In genomic region chr22:41681616-41682015, GRCh38 we compare ENCODE assay signal across 9 cellular contexts. TPM values are rescaled to one million over a fixed set of nuclear protein-coding genes. Genes with fewer than 3 reads are reported as not detected.
DNase-seq lines count a peak whose midpoint lies in the region; ATAC-seq lines count a peak whose summit lies in the region.
"Had no signal": no experiment of that assay in that cellular context is flagged by ENCODE, and none has a peak within 500 bp of the region (broad histone marks: within the 10 kb centered on the region; RNA-seq: fewer than 3 reads in every experiment).

No MANE protein-coding gene starts in this region.

- H3K9me3 Mint-ChIP-seq in activated CD4-positive, alpha-beta T cell treated with anti-CD3 and anti-CD28 coated beads for 36 hours (ENCODE audit: low read depth): no peaks in the 10 kb centered on the region
- no peaks in the 10 kb centered on the region for H3K9me3 Mint-ChIP-seq in activated naive CD8-positive, alpha-beta T cell treated with anti-CD3 and anti-CD28 coated beads, Interleukin-2, amount 10 ng/mL, durations not matched to agents 7 days and 5 days
- no peaks in the 10 kb centered on the region for H3K9me3 Mint-ChIP-seq in immature natural killer cell
- no peaks in the 10 kb centered on the region for H3K9me3 Mint-ChIP-seq in stimulated activated naive CD8-positive, alpha-beta T cell treated with anti-CD3 and anti-CD28 coated beads, Interleukin-15, amount 100 ng/mL, for 72 hours

- peak; percentile 9 for ATAC-seq in activated CD4-positive, alpha-beta T cell treated with anti-CD3 and anti-CD28 coated beads for 36 hours
- no peak for ATAC-seq in activated naive CD8-positive, alpha-beta T cell treated with anti-CD3 and anti-CD28 coated beads, Interleukin-2, amount 10 ng/mL, durations not matched to agents 7 days and 5 days (ENCODE audit: low read depth)
- no peak for ATAC-seq in stimulated activated naive CD8-positive, alpha-beta T cell treated with anti-CD3 and anti-CD28 coated beads, Interleukin-15, amount 100 ng/mL, for 72 hours

- CTCF ChIA-PET in activated CD4-positive, alpha-beta T cell treated with anti-CD3 and anti-CD28 coated beads for 36 hours (lab: Charles Lee): interaction anchor here (0.7 to 1.5 kb wide), 3 partner anchors 14 to 327 kb away, joined by 3 to 5 read pairs (median 4); no protein-coding TSS in a partner anchor

- peak overlapping the region; percentile 19 for H3K27ac Mint-ChIP-seq in activated CD4-positive, alpha-beta T cell treated with anti-CD3 and anti-CD28 coated beads for 36 hours
- H3K27ac Mint-ChIP-seq in activated naive CD8-positive, alpha-beta T cell treated with anti-CD3 and anti-CD28 coated beads, Interleukin-2, amount 10 ng/mL, durations not matched to agents 7 days and 5 days: peak overlapping the region; percentile 96
- H3K27ac Mint-ChIP-seq in immature natural killer cell: peak overlapping the region; percentile 94 to 100 (median 98)
- peak overlapping the region; percentile 57 to 97 for H3K27ac Mint-ChIP-seq in stimulated activated naive CD8-positive, alpha-beta T cell treated with anti-CD3 and anti-CD28 coated beads, Interleukin-15, amount 100 ng/mL, for 72 hours

- peak; percentile 31 for DNase-seq in activated CD4-positive, alpha-beta T cell treated with anti-CD3 and anti-CD28 coated beads for 36 hours
- no peak for DNase-seq in activated CD4-positive, alpha-beta T cell treated with anti-CD3 and anti-CD28 coated beads for 1 hour
- no peak for DNase-seq in activated naive CD8-positive, alpha-beta T cell treated with anti-CD3 and anti-CD28 coated beads, Interleukin-2, amount 10 ng/mL, durations not matched to agents 7 days and 5 days
- peak in 1 of 3 donors; percentile 14 for DNase-seq in immature natural killer cell
- no peak for DNase-seq in stimulated activated naive CD8-positive, alpha-beta T cell treated with anti-CD3 and anti-CD28 coated beads, Interleukin-15, amount 100 ng/mL, for 72 hours
- no peak for DNase-seq in T-helper 9 cell
- no peak for DNase-seq in DMS153 treated with DMSO at 0.1 percent for 48 hours (lab: John Stamatoyannopoulos, UW; ENCODE audit: unreplicated experiment)
- DNase-seq in globus pallidus (ENCODE audit: low spot score): no peak

- peaks cover 38% of the 10 kb centered on the region for H3K36me3 Mint-ChIP-seq in activated CD4-positive, alpha-beta T cell treated with anti-CD3 and anti-CD28 coated beads for 36 hours (ENCODE audit: low read depth)
- H3K36me3 Mint-ChIP-seq in activated naive CD8-positive, alpha-beta T cell treated with anti-CD3 and anti-CD28 coated beads, Interleukin-2, amount 10 ng/mL, durations not matched to agents 7 days and 5 days: peaks cover 18% of the 10 kb centered on the region
- peaks cover 0 to 20% (median 18%) of the 10 kb centered on the region in 3 donors for H3K36me3 Mint-ChIP-seq in immature natural killer cell

- no peaks in the 10 kb centered on the region for H3K27me3 Mint-ChIP-seq in activated CD4-positive, alpha-beta T cell treated with anti-CD3 and anti-CD28 coated beads for 36 hours
- no peaks in the 10 kb centered on the region for H3K27me3 Mint-ChIP-seq in activated naive CD8-positive, alpha-beta T cell treated with anti-CD3 and anti-CD28 coated beads, Interleukin-2, amount 10 ng/mL, durations not matched to agents 7 days and 5 days
- H3K27me3 Mint-ChIP-seq in immature natural killer cell (ENCODE audit: low read depth in 3 of 3): peaks cover 0 to 6% (median 4%) of the 10 kb centered on the region in 3 donors
- no peaks in the 10 kb centered on the region for H3K27me3 Mint-ChIP-seq in stimulated activated naive CD8-positive, alpha-beta T cell treated with anti-CD3 and anti-CD28 coated beads, Interleukin-15, amount 100 ng/mL, for 72 hours

- peak overlapping the region; percentile 99 for H3K4me3 Mint-ChIP-seq in activated CD4-positive, alpha-beta T cell treated with anti-CD3 and anti-CD28 coated beads for 36 hours
- peak overlapping the region; percentile 94 for H3K4me3 Mint-ChIP-seq in activated naive CD8-positive, alpha-beta T cell treated with anti-CD3 and anti-CD28 coated beads, Interleukin-2, amount 10 ng/mL, durations not matched to agents 7 days and 5 days
- peak overlapping the region; percentile 96 to 100 (median 97) for H3K4me3 Mint-ChIP-seq in immature natural killer cell
- H3K4me3 Mint-ChIP-seq in stimulated activated naive CD8-positive, alpha-beta T cell treated with anti-CD3 and anti-CD28 coated beads, Interleukin-15, amount 100 ng/mL, for 72 hours: peak overlapping the region; percentile 92 to 99

- intact Hi-C loops in activated CD4-positive, alpha-beta T cell treated with anti-CD3 and anti-CD28 coated beads for 36 hours (cut with DNase I, micrococcal nuclease): loop anchor here in 1 of 2 experiments (1.0 kb wide), 1 partner anchor 60 kb away; the partner anchor contains the start of genes DESI1 and XRCC6

- peaks cover 33% of the 10 kb centered on the region for H3K4me1 Mint-ChIP-seq in activated CD4-positive, alpha-beta T cell treated with anti-CD3 and anti-CD28 coated beads for 36 hours
- H3K4me1 Mint-ChIP-seq in activated naive CD8-positive, alpha-beta T cell treated with anti-CD3 and anti-CD28 coated beads, Interleukin-2, amount 10 ng/mL, durations not matched to agents 7 days and 5 days: peaks cover 16% of the 10 kb centered on the region
- peaks cover 19 to 57% of the 10 kb centered on the region in 2 donors for H3K4me1 Mint-ChIP-seq in immature natural killer cell
- H3K4me1 Mint-ChIP-seq in stimulated activated naive CD8-positive, alpha-beta T cell treated with anti-CD3 and anti-CD28 coated beads, Interleukin-15, amount 100 ng/mL, for 72 hours: peaks cover 35% of the 10 kb centered on the region

- POLR2A ChIA-PET in activated CD4-positive, alpha-beta T cell treated with anti-CD3 and anti-CD28 coated beads for 36 hours (lab: Charles Lee): no interaction called here
- POLR2A ChIA-PET in activated naive CD8-positive, alpha-beta T cell treated with anti-CD3 and anti-CD28 coated beads, Interleukin-2, amount 10 ng/mL, durations not matched to agents 7 days and 5 days (lab: Charles Lee): no interaction called here

RNA-seq across cellular contexts. Expression of gene SNU13, which starts 7.1 kb away (rescaled TPM):
- 100 to 1,000 TPM; 275 to 281 TPM for total RNA-seq in activated CD4-positive, alpha-beta T cell treated with anti-CD3 and anti-CD28 coated beads for 36 hours
- 100 to 1,000 TPM; 150 to 153 TPM for total RNA-seq in activated naive CD8-positive, alpha-beta T cell treated with anti-CD3 and anti-CD28 coated beads, Interleukin-2, amount 10 ng/mL, durations not matched to agents 7 days and 5 days
- 100 to 1,000 TPM; 190 to 209 (median 192) TPM for polyA plus RNA-seq in immature natural killer cell

RNA-seq across cellular contexts. Expression of gene MEI1, which starts 17.7 kb away (rescaled TPM):
- total RNA-seq in activated CD4-positive, alpha-beta T cell treated with anti-CD3 and anti-CD28 coated beads for 36 hours: 10 to 100 TPM; 31.5 to 36.8 TPM
- total RNA-seq in activated naive CD8-positive, alpha-beta T cell treated with anti-CD3 and anti-CD28 coated beads, Interleukin-2, amount 10 ng/mL, durations not matched to agents 7 days and 5 days: 10 to 100 TPM; 52.1 to 52.5 TPM
- polyA plus RNA-seq in immature natural killer cell: 100 to 1,000 TPM; 122 to 250 (median 178) TPM
- total RNA-seq: temporal lobe had no signal

Comparison
In these comparisons a context has a peak if more than half of its experiments do, and no peak if none do; other contexts are left out.
1. H3K27ac Mint-ChIP-seq: peak in every context shown above with its lines; median percentile 98 in immature natural killer cell; 96 in activated naive CD8-positive, alpha-beta T cell treated with anti-CD3 and anti-CD28 coated beads, Interleukin-2, amount 10 ng/mL, durations not matched to agents 7 days and 5 days; 77 in stimulated activated naive CD8-positive, alpha-beta T cell treated with anti-CD3 and anti-CD28 coated beads, Interleukin-15, amount 100 ng/mL, for 72 hours; 19 in activated CD4-positive, alpha-beta T cell treated with anti-CD3 and anti-CD28 coated beads for 36 hours.